8 cellular contexts compared by ENCODE assay signal in genomic region chr11:16739326-16739875, GRCh38. TPM values are rescaled to one million over a fixed set of nuclear protein-coding genes. Genes with fewer than 3 reads are reported as not detected.
DNase-seq lines count a peak whose midpoint lies in the region; ATAC-seq and TF ChIP-seq lines count a peak whose summit lies in the region.

No MANE protein-coding gene starts in this region.

- H3K79me2 ChIP-seq in parathyroid adenoma = peaks cover 29% of the 10 kb centered on the region

- H3K4me3 ChIP-seq in esophagus muscularis mucosa = peak overlapping the region; percentile 64 to 84 (median 79)
- H3K4me3 ChIP-seq in parathyroid adenoma (ENCODE audit: low read depth, low read length) = peak overlapping the region; percentile 96

- TF ChIP-seq POLR2A in esophagus muscularis mucosa (IDR thresholded peaks at IDR 0.05; ENCODE audit: low read depth) = no peak

- 7% methylated on average over 20 of the region's 20 CpGs for WGBS in esophagus muscularis mucosa

- H3K9ac ChIP-seq in parathyroid adenoma = peak overlapping the region; percentile 51

- intact Hi-C loops in esophagus muscularis mucosa (cut with DNase I) = loop anchor here (2.0 kb wide), 1 partner anchor 337 kb away; the partner anchor contains the start of gene RPS13

- H3K36me3 ChIP-seq in esophagus muscularis mucosa = peaks cover 0 to 3% (median under 1%) of the 10 kb centered on the region in 4 donors
- no peaks in the 10 kb centered on the region for H3K36me3 ChIP-seq in parathyroid adenoma (ENCODE audit: control insufficient read depth, insufficient read depth, low read length)

- H3K9me3 ChIP-seq in esophagus muscularis mucosa (no peaks in the 10 kb centered on the region), parathyroid adenoma (ENCODE audit: control insufficient read depth, low read length) (no peaks in the 10 kb centered on the region)

- no peak for ATAC-seq in HG02759 (IDR thresholded peaks at IDR 0.05; ENCODE audit: unreplicated experiment)
- ATAC-seq in HG03095 (IDR thresholded peaks at IDR 0.05; ENCODE audit: unreplicated experiment) = no peak

- no peak for TF ChIP-seq EP300 in esophagus muscularis mucosa (IDR thresholded peaks at IDR 0.05)

- H3K27ac ChIP-seq in esophagus muscularis mucosa (replicated peaks in 1 of 4) (peak overlapping the region; percentile 90 to 96 (median 92)), parathyroid adenoma (peak overlapping the region; percentile 98)

- in situ Hi-C loops in ACHN (cut with HindIII; ENCODE audit: low pct_ligation_motif_present, low pct_unique_long_range_greater_than_20kb, low sequenced_read_pairs) = no loop called here

- DNase-seq in ELR (ENCODE audit: low read depth) (peak; percentile 24), NCI-H526 treated with DMSO at 0.1 percent for 48 hours (lab: John Stamatoyannopoulos, UW) (peak; percentile 57), esophagus muscularis mucosa (ENCODE audit: extremely low spot score) (no peak), GM10266 (ENCODE audit: extremely low spot score) (no peak), ACHN (no peak)

- peak overlapping the region; percentile 83 for H3K4me2 ChIP-seq in parathyroid adenoma (ENCODE audit: low read length)

- no peaks in the 10 kb centered on the region for H3K27me3 ChIP-seq in esophagus muscularis mucosa
- H3K27me3 ChIP-seq in parathyroid adenoma (ENCODE audit: control insufficient read depth, insufficient read depth, low read length) = no peaks in the 10 kb centered on the region

- TF ChIP-seq CTCF in esophagus muscularis mucosa (IDR thresholded peaks at IDR 0.05) = no peak
- TF ChIP-seq CTCF in parathyroid adenoma (IDR thresholded peaks at IDR 0.05) = no peak
- TF ChIP-seq CTCF in GM10266 (IDR thresholded peaks at IDR 0.05; ENCODE audit: control insufficient read depth, insufficient read depth, low read depth, missing control alignments) = no peak

- H2AFZ ChIP-seq in parathyroid adenoma = peak overlapping the region; percentile 81

- H3K4me1 ChIP-seq in esophagus muscularis mucosa (peaks cover 46 to 56% (median 53%) of the 10 kb centered on the region in 4 donors), parathyroid adenoma (peaks cover 4% of the 10 kb centered on the region)

RNA-seq across cellular contexts. Expression of gene C11orf58, which starts 1.0 kb away (rescaled TPM):
- 100 to 1,000 TPM; 144 to 202 (median 175) TPM for total RNA-seq in esophagus muscularis mucosa

Comparison
In these comparisons a context has a peak if more than half of its experiments do, and no peak if none do; other contexts are left out.
1. DNase-seq: peak in ELR (single experiment) and NCI-H526 treated with DMSO at 0.1 percent for 48 hours (single experiment); none in esophagus muscularis mucosa (single experiment), GM10266 (single experiment) and ACHN (single experiment).